Comparison of ENCODE assay signal across 8 cellular contexts in the genomic region with DNA sequence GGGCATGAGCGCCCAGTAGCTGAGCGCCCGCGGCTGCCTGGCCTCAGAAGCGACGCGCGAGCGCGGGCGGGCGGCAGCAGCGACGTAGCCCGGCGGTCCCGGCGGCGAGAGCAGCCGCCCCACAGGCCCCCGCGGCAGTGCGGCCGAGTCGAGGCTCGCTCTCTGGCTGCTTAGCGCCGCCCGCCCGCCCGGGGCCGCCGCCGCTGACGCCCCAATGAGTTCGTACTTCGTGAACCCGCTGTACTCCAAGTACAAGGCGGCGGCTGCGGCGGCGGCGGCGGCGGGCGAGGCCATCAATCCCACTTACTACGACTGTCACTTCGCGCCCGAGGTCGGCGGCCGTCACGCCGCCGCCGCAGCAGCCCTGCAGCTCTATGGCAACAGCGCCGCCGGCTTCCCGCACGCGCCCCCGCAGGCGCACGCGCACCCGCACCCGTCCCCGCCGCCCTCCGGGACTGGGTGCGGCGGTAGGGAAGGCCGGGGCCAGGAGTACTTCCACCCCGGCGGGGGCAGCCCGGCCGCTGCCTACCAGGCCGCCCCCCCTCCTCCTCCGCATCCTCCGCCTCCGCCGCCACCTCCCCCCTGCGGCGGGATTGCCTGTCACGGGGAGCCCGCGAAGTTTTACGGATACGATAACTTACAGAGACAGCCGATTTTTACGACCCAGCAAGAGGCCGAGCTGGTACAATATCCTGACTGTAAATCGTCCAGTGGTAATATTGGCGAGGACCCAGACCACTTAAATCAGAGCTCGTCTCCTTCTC. TPM values are rescaled to one million over a fixed set of nuclear protein-coding genes. Genes with fewer than 3 reads are reported as not detected.
DNase-seq lines count a peak whose midpoint lies in the region; ATAC-seq, FAIRE-seq and TF ChIP-seq lines count a peak whose summit lies in the region.

No MANE protein-coding gene starts in this region.

- H3K4me3 ChIP-seq in A673 (ENCODE audit: low read depth, low read length, poor library complexity, severe bottlenecking) = peak overlapping the region; percentile 62
- peak overlapping the region; percentile 56 for H3K4me3 ChIP-seq in HEK293 (ENCODE audit: low read depth, low read length)
- peak overlapping the region in 2 of 3 experiments; percentile 6 to 23 for H3K4me3 ChIP-seq in keratinocyte (ENCODE audit: control insufficient read depth in 2 of 3, extremely low read depth in 1 of 3, insufficient read depth in 2 of 3, low read depth in 1 of 3, low read length in 3 of 3)
- H3K4me3 ChIP-seq in stomach smooth muscle (ENCODE audit: low read length in 2 of 2) = peak overlapping the region; percentile 12 to 59
- H3K4me3 ChIP-seq in HepG2 (replicated peaks in 1 of 3; ENCODE audit: insufficient read depth in 1 of 3, low read depth in 2 of 3, low read length in 3 of 3) = no peak overlapping the region

- H2AFZ ChIP-seq in keratinocyte (ENCODE audit: control insufficient read depth, low read length) = no peak overlapping the region
- no peak overlapping the region for H2AFZ ChIP-seq in HepG2 (ENCODE audit: low read length)

- no peak for ATAC-seq in HepG2

- H3K9ac ChIP-seq in keratinocyte (ENCODE audit: control insufficient read depth, extremely low read depth, insufficient read depth, low read length) (no peak overlapping the region), stomach smooth muscle (ENCODE audit: low read length in 2 of 2) (no peak overlapping the region), HepG2 (ENCODE audit: insufficient read depth, low read depth, low read length) (no peak overlapping the region)

- dilution Hi-C loops in keratinocyte (cut with MboI; ENCODE audit: extremely low pct_ligation_motif_present, low sequenced_read_pairs) = no loop called here

- H3K4me1 ChIP-seq in A673 (ENCODE audit: insufficient read depth, low read length, poor library complexity, severe bottlenecking) (peaks cover 58% of the 10 kb centered on the region), HEK293 (ENCODE audit: control insufficient read depth, insufficient read depth, low read length) (peaks cover 10% of the 10 kb centered on the region; the same call in 1 of the 2 replicates), keratinocyte (ENCODE audit: control insufficient read depth, extremely low read depth, insufficient read depth, low read length) (no peaks in the 10 kb centered on the region), stomach smooth muscle (ENCODE audit: control insufficient read depth, insufficient read depth, low read length) (peaks cover 19% of the 10 kb centered on the region), HepG2 (ENCODE audit: insufficient read depth, low read length) (no peaks in the 10 kb centered on the region)

- TF ChIP-seq POLR2A in HepG2 (IDR thresholded peaks at IDR 0.05; ENCODE audit: insufficient read depth in 1 of 2, low read depth in 2 of 2, low read length in 2 of 2) = no peak

- BruUV-seq in A673 (replicated peaks; lab: Mats Ljungman, UMichigan) (no TSS peak), HepG2 (replicated peaks; lab: Mats Ljungman, UMichigan) (no TSS peak)

- H3K27me3 ChIP-seq in A673 (replicated peaks; ENCODE audit: insufficient read depth, low read depth, low read length, poor library complexity) (no peaks in the 10 kb centered on the region), keratinocyte (ENCODE audit: control insufficient read depth, extremely low read depth, insufficient read depth, low read length) (peaks cover 93% of the 10 kb centered on the region), stomach smooth muscle (ENCODE audit: control insufficient read depth in 1 of 2, insufficient read depth in 2 of 2, low read length in 2 of 2) (peaks cover 71 to 91% of the 10 kb centered on the region in 2 donors), HepG2 (ENCODE audit: control insufficient read depth in 1 of 2, insufficient read depth in 2 of 2, low read length in 2 of 2) (peaks cover 7 to 81% of the 10 kb centered on the region in 2 experiments)

- H3K9me1 ChIP-seq in keratinocyte (ENCODE audit: control insufficient read depth, extremely low read depth, insufficient read depth, low read length) = no peaks in the 10 kb centered on the region

- H3K4me2 ChIP-seq in keratinocyte (ENCODE audit: control insufficient read depth, extremely low read depth, insufficient read depth, low read depth, low read length) (peak overlapping the region; percentile 46), HepG2 (ENCODE audit: low read depth, low read length) (no peak overlapping the region)

- H3K9me3 ChIP-seq in A673 (ENCODE audit: low read depth, low read length, poor library complexity, severe bottlenecking) (no peaks in the 10 kb centered on the region), HEK293 (ENCODE audit: control insufficient read depth, insufficient read depth, low read depth, low read length) (no peaks in the 10 kb centered on the region), keratinocyte (ENCODE audit: control insufficient read depth, low read depth, low read length) (no peaks in the 10 kb centered on the region), stomach smooth muscle (ENCODE audit: control insufficient read depth in 2 of 2, low read length in 2 of 2) (peaks cover 0 to 3% of the 10 kb centered on the region in 2 donors), HepG2 (ENCODE audit: low read length) (no peaks in the 10 kb centered on the region)

- H3K27ac ChIP-seq in A673 (ENCODE audit: low read depth, low read length, poor library complexity, severe bottlenecking) (peak overlapping the region; percentile 98), HEK293 (ENCODE audit: extremely low read depth, low read depth, low read length) (peak overlapping the region; percentile 98), keratinocyte (ENCODE audit: control insufficient read depth, insufficient read depth, low read length) (no peak overlapping the region), stomach smooth muscle (ENCODE audit: low read length) (no peak overlapping the region), HepG2 (ENCODE audit: extremely low read length, insufficient read depth, low read length) (no peak overlapping the region)

- 84% methylated on average over 95 of the region's 98 CpGs for WGBS in HepG2 (ENCODE audit: low lambda C conversion rate)

- H3K79me2 ChIP-seq in keratinocyte (ENCODE audit: control insufficient read depth, insufficient read depth, low read length) (no peaks in the 10 kb centered on the region), HepG2 (ENCODE audit: insufficient read depth, low read length) (no peaks in the 10 kb centered on the region)

- H4K20me1 ChIP-seq in keratinocyte (ENCODE audit: control insufficient read depth, extremely low read depth, insufficient read depth, low read length) = no peaks in the 10 kb centered on the region
- H4K20me1 ChIP-seq in HepG2 (ENCODE audit: insufficient read depth, low read length) = no peaks in the 10 kb centered on the region

- DNase-seq in A673 (ENCODE audit: low spot score) (peak; percentile 91), keratinocyte (ENCODE audit: low read depth, low spot score) (no peak), SKM-1 (lab: John Stamatoyannopoulos, UW; ENCODE audit: unreplicated experiment) (no peak), HepG2 (ENCODE audit: low spot score) (no peak), T-helper 9 cell (no peak)
- peak; percentile 38 to 54 for DNase-seq in activated T-cell treated with anti-CD3 and anti-CD28 coated beads, Interleukin-2, amount 50 U/mL, for 48 hours

- POLR2A ChIA-PET in A673 (lab: Charles Lee; ENCODE audit: low non-redundant PET) = interaction anchor here (0.6 to 0.7 kb wide), 5 partner anchors 10 to 1133 kb away, joined by 3 to 9 read pairs (median 4); no protein-coding TSS in a partner anchor
- POLR2A ChIA-PET in HEK293 (lab: Yijun Ruan, JAX) = interaction anchor here (0.6 to 1.7 kb wide), 7 partner anchors 11 to 514 kb away, joined by 3 to 6 read pairs (median 3); no protein-coding TSS in a partner anchor
- POLR2A ChIA-PET in HepG2 (lab: Yijun Ruan, JAX) = no interaction called here

- in situ Hi-C loops in HepG2 (cut with HindIII; ENCODE audit: extremely low pct_ligation_motif_present, low pct_unique_long_range_greater_than_20kb) = no loop called here

- intact Hi-C loops in A673 (cut with micrococcal nuclease; ENCODE audit: unreplicated experiment) (loop anchor here (2.0 kb wide), 1 partner anchor 1016 kb away; no protein-coding TSS in a partner anchor), HepG2 (cut with micrococcal nuclease; ENCODE audit: unreplicated experiment) (no loop called here)

- CTCF ChIA-PET in A673 (lab: Charles Lee) (interaction anchor here (0.9 to 1.7 kb wide), 3 partner anchors 9 to 521 kb away, joined by 3 to 10 read pairs (median 4); no protein-coding TSS in a partner anchor), HEK293 (lab: Yijun Ruan, JAX) (interaction anchor here (0.5 to 3.1 kb wide), 11 partner anchors 10 to 1018 kb away, joined by 3 to 19 read pairs (median 5); no protein-coding TSS in a partner anchor), HepG2 (lab: Yijun Ruan, JAX; ENCODE audit: low intra/inter-chr PET ratio, low total read pairs) (no interaction called here)

- FAIRE-seq in keratinocyte (lab: Jason Lieb, UNC) (no peak), HepG2 (lab: Jason Lieb, UNC) (no peak)

- H3K36me3 ChIP-seq in A673 (ENCODE audit: insufficient read depth, low read length, poor library complexity, severe bottlenecking) = peaks cover 4% of the 10 kb centered on the region
- H3K36me3 ChIP-seq in HEK293 (ENCODE audit: control insufficient read depth in 2 of 2, insufficient read depth in 1 of 2, low read length in 2 of 2) = no peaks in the 10 kb centered on the region
- H3K36me3 ChIP-seq in keratinocyte (ENCODE audit: control insufficient read depth in 2 of 2, extremely low read depth in 1 of 2, insufficient read depth in 2 of 2, low read length in 2 of 2) = no peaks in the 10 kb centered on the region
- H3K36me3 ChIP-seq in stomach smooth muscle (ENCODE audit: control insufficient read depth in 2 of 2, insufficient read depth in 2 of 2, low read length in 2 of 2) = no peaks in the 10 kb centered on the region
- no peaks in the 10 kb centered on the region for H3K36me3 ChIP-seq in HepG2 (replicated peaks in 1 of 2; ENCODE audit: control insufficient read depth in 1 of 2, insufficient read depth in 2 of 2, low read length in 2 of 2)

- no peak for TF ChIP-seq CTCF in A673 (conservative IDR thresholded peaks at IDR 0.05; ENCODE audit: low read depth, low read length)
- no peak for TF ChIP-seq CTCF in HEK293 (tag by site-specific recombination; IDR thresholded peaks at IDR 0.05)
- TF ChIP-seq CTCF in keratinocyte (optimal IDR thresholded peaks at IDR 0.05 in 1 of 3, IDR thresholded peaks at IDR 0.05 in 1 of 3, conservative IDR thresholded peaks at IDR 0.05 in 1 of 3; ENCODE audit: extremely low read depth in 1 of 3, insufficient read depth in 2 of 3, low read length in 3 of 3) = no peak
- no peak for TF ChIP-seq CTCF in HepG2 (CRISPR knock-in tag; IDR thresholded peaks at IDR 0.05)

- TF ChIP-seq EP300 in HepG2 (IDR thresholded peaks at IDR 0.05; ENCODE audit: low read depth in 2 of 2, low read length in 2 of 2) (no peak), HepG2 (CRISPR knock-in tag; IDR thresholded peaks at IDR 0.05; ENCODE audit: borderline replicate concordance) (no peak)

- TF ChIP-seq RAD21 in HepG2 (CRISPR knock-in tag; IDR thresholded peaks at IDR 0.05) = no peak

RNA-seq across cellular contexts. Expression of a gene that starts 0.8 kb away (rescaled TPM):
- total RNA-seq in A673 (2021) (56.8 and 61.9 TPM in 2 replicates), HepG2 (2016; rRNA removed; fragmentation: Illumina TruSeq; extraction: Trizol) (not detected in 2 replicates)
- polyA plus RNA-seq in keratinocyte (0.05 TPM in 1 of 3 replicates, not detected in the others), HepG2 (2011; rRNA removed) (not detected in 2 replicates)
- polyA plus RNA-seq in keratinocyte (2011; ENCODE audit: low read depth) = not detected
- polyA plus RNA-seq in keratinocyte (2011; cell fraction: cytosol; rRNA removed) = 0.06 TPM in 1 of 2 replicates, not detected in the other
- 0.08 TPM in 1 of 2 replicates, not detected in the other for polyA plus RNA-seq in keratinocyte (2011; cell fraction: nucleus; rRNA removed)
- polyA plus RNA-seq in keratinocyte (2012; ENCODE audit: low replicate concordance) = not detected in 2 replicates
- not detected in 3 replicates for polyA minus RNA-seq in keratinocyte
- not detected for polyA minus RNA-seq in keratinocyte (2011; cell fraction: cytosol; rRNA and poly(A)+ RNA removed)
- polyA minus RNA-seq in keratinocyte (2011; cell fraction: nucleus; rRNA and poly(A)+ RNA removed) = not detected in 2 replicates
- not detected in 2 replicates for total RNA-seq in HepG2 (2016; cell fraction: cytosol; rRNA removed; fragmentation: Illumina TruSeq; extraction: Trizol; ENCODE audit: low read depth)
- total RNA-seq in HepG2 (2016; cell fraction: insoluble cytoplasmic fraction; rRNA removed; fragmentation: Illumina TruSeq; extraction: Trizol) = not detected in 2 replicates
- not detected in 2 replicates for total RNA-seq in HepG2 (2016; cell fraction: membrane; rRNA removed; fragmentation: Illumina TruSeq; extraction: Trizol)
- total RNA-seq in HepG2 (2016; cell fraction: nucleus; rRNA removed; fragmentation: Illumina TruSeq; extraction: Trizol) = not detected in 2 replicates
- not detected in 2 replicates for polyA plus RNA-seq in HepG2 (2011; cell fraction: cytosol; rRNA removed)
- polyA plus RNA-seq in HepG2 (2011; cell fraction: nucleus; rRNA removed) = not detected in 2 replicates
- not detected in 2 replicates for polyA plus RNA-seq in HepG2 (2012)
- not detected in 2 replicates for polyA plus RNA-seq in HepG2 (2016; cell fraction: cytosol; fragmentation: Illumina TruSeq; extraction: Trizol; ENCODE audit: low read depth)
- polyA plus RNA-seq in HepG2 (2016; cell fraction: insoluble cytoplasmic fraction; fragmentation: Illumina TruSeq; extraction: Trizol; ENCODE audit: low read depth) = not detected in 2 replicates
- polyA plus RNA-seq in HepG2 (2016; cell fraction: membrane; fragmentation: Illumina TruSeq; extraction: Trizol; ENCODE audit: low read depth) = not detected in 2 replicates
- polyA plus RNA-seq in HepG2 (2016; cell fraction: nucleus; fragmentation: Illumina TruSeq; extraction: Trizol; ENCODE audit: insufficient read depth, low read depth) = not detected in 2 replicates
- not detected in 2 replicates for polyA minus RNA-seq in HepG2 (2011; rRNA and poly(A)+ RNA removed; ENCODE audit: low replicate concordance)
- not detected in 2 replicates for polyA minus RNA-seq in HepG2 (2011; cell fraction: cytosol; rRNA and poly(A)+ RNA removed)
- polyA minus RNA-seq in HepG2 (2011; cell fraction: nucleus; rRNA and poly(A)+ RNA removed) = not detected in 2 replicates

RNA-seq across cellular contexts. Expression of a gene that starts 7.8 kb away (rescaled TPM):
- 63.0 and 64.9 TPM in 2 replicates for total RNA-seq in A673 (2021)
- polyA plus RNA-seq in keratinocyte = not detected in 3 replicates
- not detected for polyA plus RNA-seq in keratinocyte (2011; ENCODE audit: low read depth)
- polyA plus RNA-seq in keratinocyte (2011; cell fraction: cytosol; rRNA removed) = not detected in 2 replicates
- not detected in 2 replicates for polyA plus RNA-seq in keratinocyte (2011; cell fraction: nucleus; rRNA removed)
- polyA plus RNA-seq in keratinocyte (2012; ENCODE audit: low replicate concordance) = not detected in 2 replicates
- not detected in 3 replicates for polyA minus RNA-seq in keratinocyte
- not detected for polyA minus RNA-seq in keratinocyte (2011; cell fraction: cytosol; rRNA and poly(A)+ RNA removed)
- not detected in 2 replicates for polyA minus RNA-seq in keratinocyte (2011; cell fraction: nucleus; rRNA and poly(A)+ RNA removed)
- total RNA-seq in HepG2 (2016; rRNA removed; fragmentation: Illumina TruSeq; extraction: Trizol) = not detected in 2 replicates
- not detected in 2 replicates for total RNA-seq in HepG2 (2016; cell fraction: cytosol; rRNA removed; fragmentation: Illumina TruSeq; extraction: Trizol; ENCODE audit: low read depth)
- total RNA-seq in HepG2 (2016; cell fraction: insoluble cytoplasmic fraction; rRNA removed; fragmentation: Illumina TruSeq; extraction: Trizol) = not detected in 2 replicates
- total RNA-seq in HepG2 (2016; cell fraction: membrane; rRNA removed; fragmentation: Illumina TruSeq; extraction: Trizol) = not detected in 2 replicates
- not detected in 2 replicates for total RNA-seq in HepG2 (2016; cell fraction: nucleus; rRNA removed; fragmentation: Illumina TruSeq; extraction: Trizol)
- not detected in 2 replicates for polyA plus RNA-seq in HepG2 (2011; rRNA removed)
- not detected in 2 replicates for polyA plus RNA-seq in HepG2 (2011; cell fraction: cytosol; rRNA removed)
- polyA plus RNA-seq in HepG2 (2011; cell fraction: nucleus; rRNA removed) = not detected in 2 replicates
- polyA plus RNA-seq in HepG2 (2012) = not detected in 2 replicates
- not detected in 2 replicates for polyA plus RNA-seq in HepG2 (2016; cell fraction: cytosol; fragmentation: Illumina TruSeq; extraction: Trizol; ENCODE audit: low read depth)
- polyA plus RNA-seq in HepG2 (2016; cell fraction: insoluble cytoplasmic fraction; fragmentation: Illumina TruSeq; extraction: Trizol; ENCODE audit: low read depth) = not detected in 2 replicates
- not detected in 2 replicates for polyA plus RNA-seq in HepG2 (2016; cell fraction: membrane; fragmentation: Illumina TruSeq; extraction: Trizol; ENCODE audit: low read depth)
- polyA plus RNA-seq in HepG2 (2016; cell fraction: nucleus; fragmentation: Illumina TruSeq; extraction: Trizol; ENCODE audit: insufficient read depth, low read depth) = not detected in 2 replicates
- 0.61 TPM in 1 of 2 replicates, not detected in the other for polyA minus RNA-seq in HepG2 (2011; rRNA and poly(A)+ RNA removed; ENCODE audit: low replicate concordance)
- not detected in 2 replicates for polyA minus RNA-seq in HepG2 (2011; cell fraction: cytosol; rRNA and poly(A)+ RNA removed)
- polyA minus RNA-seq in HepG2 (2011; cell fraction: nucleus; rRNA and poly(A)+ RNA removed) = not detected in 2 replicates

RNA-seq across cellular contexts. Expression of a gene that starts 13.8 kb away (rescaled TPM):
- 88.6 and 98.3 TPM in 2 replicates for total RNA-seq in A673 (2021)
- polyA plus RNA-seq in keratinocyte = not detected in 3 replicates
- not detected for polyA plus RNA-seq in keratinocyte (2011; ENCODE audit: low read depth)
- polyA plus RNA-seq in keratinocyte (2011; cell fraction: cytosol; rRNA removed) = not detected in 2 replicates
- 0.08 TPM in 1 of 2 replicates, not detected in the other for polyA plus RNA-seq in keratinocyte (2011; cell fraction: nucleus; rRNA removed)
- polyA plus RNA-seq in keratinocyte (2012; ENCODE audit: low replicate concordance) = not detected in 2 replicates
- polyA minus RNA-seq in keratinocyte = not detected in 3 replicates
- polyA minus RNA-seq in keratinocyte (2011; cell fraction: cytosol; rRNA and poly(A)+ RNA removed) = not detected
- polyA minus RNA-seq in keratinocyte (2011; cell fraction: nucleus; rRNA and poly(A)+ RNA removed) = not detected in 2 replicates
- total RNA-seq in HepG2 (2016; rRNA removed; fragmentation: Illumina TruSeq; extraction: Trizol) = not detected in 2 replicates
- total RNA-seq in HepG2 (2016; cell fraction: cytosol; rRNA removed; fragmentation: Illumina TruSeq; extraction: Trizol; ENCODE audit: low read depth) = not detected in 2 replicates
- total RNA-seq in HepG2 (2016; cell fraction: insoluble cytoplasmic fraction; rRNA removed; fragmentation: Illumina TruSeq; extraction: Trizol) = not detected in 2 replicates
- total RNA-seq in HepG2 (2016; cell fraction: membrane; rRNA removed; fragmentation: Illumina TruSeq; extraction: Trizol) = not detected in 2 replicates
- total RNA-seq in HepG2 (2016; cell fraction: nucleus; rRNA removed; fragmentation: Illumina TruSeq; extraction: Trizol) = not detected in 2 replicates
- polyA plus RNA-seq in HepG2 (2011; rRNA removed) = not detected in 2 replicates
- not detected in 2 replicates for polyA plus RNA-seq in HepG2 (2011; cell fraction: cytosol; rRNA removed)
- polyA plus RNA-seq in HepG2 (2011; cell fraction: nucleus; rRNA removed) = not detected in 2 replicates
- not detected in 2 replicates for polyA plus RNA-seq in HepG2 (2012)
- polyA plus RNA-seq in HepG2 (2016; cell fraction: cytosol; fragmentation: Illumina TruSeq; extraction: Trizol; ENCODE audit: low read depth) = not detected in 2 replicates
- polyA plus RNA-seq in HepG2 (2016; cell fraction: insoluble cytoplasmic fraction; fragmentation: Illumina TruSeq; extraction: Trizol; ENCODE audit: low read depth) = not detected in 2 replicates
- not detected in 2 replicates for polyA plus RNA-seq in HepG2 (2016; cell fraction: membrane; fragmentation: Illumina TruSeq; extraction: Trizol; ENCODE audit: low read depth)
- polyA plus RNA-seq in HepG2 (2016; cell fraction: nucleus; fragmentation: Illumina TruSeq; extraction: Trizol; ENCODE audit: insufficient read depth, low read depth) = not detected in 2 replicates
- polyA minus RNA-seq in HepG2 (2011; rRNA and poly(A)+ RNA removed; ENCODE audit: low replicate concordance) = not detected in 2 replicates
- polyA minus RNA-seq in HepG2 (2011; cell fraction: cytosol; rRNA and poly(A)+ RNA removed) = not detected in 2 replicates
- polyA minus RNA-seq in HepG2 (2011; cell fraction: nucleus; rRNA and poly(A)+ RNA removed) = not detected in 2 replicates

RNA-seq across cellular contexts. Expression of a gene that starts 21.0 kb away (rescaled TPM):
- total RNA-seq in A673 (2021) (30.8 and 34.3 TPM in 2 replicates), HepG2 (2016; rRNA removed; fragmentation: Illumina TruSeq; extraction: Trizol) (0.31 TPM in 1 of 2 replicates, not detected in the other)
- polyA plus RNA-seq in keratinocyte (not detected in 3 replicates), HepG2 (2011; rRNA removed) (not detected in 2 replicates)
- polyA plus RNA-seq in keratinocyte (2011; ENCODE audit: low read depth) = not detected
- not detected in 2 replicates for polyA plus RNA-seq in keratinocyte (2011; cell fraction: cytosol; rRNA removed)
- polyA plus RNA-seq in keratinocyte (2011; cell fraction: nucleus; rRNA removed) = not detected in 2 replicates
- polyA plus RNA-seq in keratinocyte (2012; ENCODE audit: low replicate concordance) = not detected in 2 replicates
- not detected in 3 replicates for polyA minus RNA-seq in keratinocyte
- polyA minus RNA-seq in keratinocyte (2011; cell fraction: cytosol; rRNA and poly(A)+ RNA removed) = not detected
- polyA minus RNA-seq in keratinocyte (2011; cell fraction: nucleus; rRNA and poly(A)+ RNA removed) = not detected in 2 replicates
- not detected in 2 replicates for total RNA-seq in HepG2 (2016; cell fraction: cytosol; rRNA removed; fragmentation: Illumina TruSeq; extraction: Trizol; ENCODE audit: low read depth)
- total RNA-seq in HepG2 (2016; cell fraction: insoluble cytoplasmic fraction; rRNA removed; fragmentation: Illumina TruSeq; extraction: Trizol) = 0.19 TPM in 1 of 2 replicates, not detected in the other
- 0.12 TPM in 1 of 2 replicates, not detected in the other for total RNA-seq in HepG2 (2016; cell fraction: membrane; rRNA removed; fragmentation: Illumina TruSeq; extraction: Trizol)
- 0.34 TPM in 1 of 2 replicates, not detected in the other for total RNA-seq in HepG2 (2016; cell fraction: nucleus; rRNA removed; fragmentation: Illumina TruSeq; extraction: Trizol)
- polyA plus RNA-seq in HepG2 (2011; cell fraction: cytosol; rRNA removed) = not detected in 2 replicates
- polyA plus RNA-seq in HepG2 (2011; cell fraction: nucleus; rRNA removed) = not detected in 2 replicates
- not detected in 2 replicates for polyA plus RNA-seq in HepG2 (2012)
- polyA plus RNA-seq in HepG2 (2016; cell fraction: cytosol; fragmentation: Illumina TruSeq; extraction: Trizol; ENCODE audit: low read depth) = 0.15 TPM in 1 of 2 replicates, not detected in the other
- polyA plus RNA-seq in HepG2 (2016; cell fraction: insoluble cytoplasmic fraction; fragmentation: Illumina TruSeq; extraction: Trizol; ENCODE audit: low read depth) = not detected in 2 replicates
- 0.10 and 0.17 TPM in 2 replicates for polyA plus RNA-seq in HepG2 (2016; cell fraction: membrane; fragmentation: Illumina TruSeq; extraction: Trizol; ENCODE audit: low read depth)
- polyA plus RNA-seq in HepG2 (2016; cell fraction: nucleus; fragmentation: Illumina TruSeq; extraction: Trizol; ENCODE audit: insufficient read depth, low read depth) = 0.43 and 1.4 TPM in 2 replicates
- not detected in 2 replicates for polyA minus RNA-seq in HepG2 (2011; rRNA and poly(A)+ RNA removed; ENCODE audit: low replicate concordance)
- not detected in 2 replicates for polyA minus RNA-seq in HepG2 (2011; cell fraction: cytosol; rRNA and poly(A)+ RNA removed)
- polyA minus RNA-seq in HepG2 (2011; cell fraction: nucleus; rRNA and poly(A)+ RNA removed) = not detected in 2 replicates

RNA-seq across cellular contexts. Expression of a gene that starts 23.3 kb away (rescaled TPM):
- 107 and 123 TPM in 2 replicates for total RNA-seq in A673 (2021)
- 0.08 TPM in 1 of 3 replicates, not detected in the others for polyA plus RNA-seq in keratinocyte
- not detected for polyA plus RNA-seq in keratinocyte (2011; ENCODE audit: low read depth)
- not detected in 2 replicates for polyA plus RNA-seq in keratinocyte (2011; cell fraction: cytosol; rRNA removed)
- not detected in 2 replicates for polyA plus RNA-seq in keratinocyte (2011; cell fraction: nucleus; rRNA removed)
- polyA plus RNA-seq in keratinocyte (2012; ENCODE audit: low replicate concordance) = 0.11 TPM in 1 of 2 replicates, not detected in the other
- not detected in 3 replicates for polyA minus RNA-seq in keratinocyte
- polyA minus RNA-seq in keratinocyte (2011; cell fraction: cytosol; rRNA and poly(A)+ RNA removed) = not detected
- not detected in 2 replicates for polyA minus RNA-seq in keratinocyte (2011; cell fraction: nucleus; rRNA and poly(A)+ RNA removed)
- total RNA-seq in HepG2 (2016; rRNA removed; fragmentation: Illumina TruSeq; extraction: Trizol) = not detected in 2 replicates
- total RNA-seq in HepG2 (2016; cell fraction: cytosol; rRNA removed; fragmentation: Illumina TruSeq; extraction: Trizol; ENCODE audit: low read depth) = not detected in 2 replicates
- total RNA-seq in HepG2 (2016; cell fraction: insoluble cytoplasmic fraction; rRNA removed; fragmentation: Illumina TruSeq; extraction: Trizol) = not detected in 2 replicates
- not detected in 2 replicates for total RNA-seq in HepG2 (2016; cell fraction: membrane; rRNA removed; fragmentation: Illumina TruSeq; extraction: Trizol)
- not detected in 2 replicates for total RNA-seq in HepG2 (2016; cell fraction: nucleus; rRNA removed; fragmentation: Illumina TruSeq; extraction: Trizol)
- not detected in 2 replicates for polyA plus RNA-seq in HepG2 (2011; rRNA removed)
- not detected in 2 replicates for polyA plus RNA-seq in HepG2 (2011; cell fraction: cytosol; rRNA removed)
- polyA plus RNA-seq in HepG2 (2011; cell fraction: nucleus; rRNA removed) = not detected in 2 replicates
- polyA plus RNA-seq in HepG2 (2012) = not detected in 2 replicates
- not detected in 2 replicates for polyA plus RNA-seq in HepG2 (2016; cell fraction: cytosol; fragmentation: Illumina TruSeq; extraction: Trizol; ENCODE audit: low read depth)
- polyA plus RNA-seq in HepG2 (2016; cell fraction: insoluble cytoplasmic fraction; fragmentation: Illumina TruSeq; extraction: Trizol; ENCODE audit: low read depth) = not detected in 2 replicates
- not detected in 2 replicates for polyA plus RNA-seq in HepG2 (2016; cell fraction: membrane; fragmentation: Illumina TruSeq; extraction: Trizol; ENCODE audit: low read depth)
- not detected in 2 replicates for polyA plus RNA-seq in HepG2 (2016; cell fraction: nucleus; fragmentation: Illumina TruSeq; extraction: Trizol; ENCODE audit: insufficient read depth, low read depth)
- 0.72 TPM in 1 of 2 replicates, not detected in the other for polyA minus RNA-seq in HepG2 (2011; rRNA and poly(A)+ RNA removed; ENCODE audit: low replicate concordance)
- polyA minus RNA-seq in HepG2 (2011; cell fraction: cytosol; rRNA and poly(A)+ RNA removed) = not detected in 2 replicates
- not detected in 2 replicates for polyA minus RNA-seq in HepG2 (2011; cell fraction: nucleus; rRNA and poly(A)+ RNA removed)

Comparison
In these comparisons a context has a peak if more than half of its experiments do, and no peak if none do; other contexts are left out.
1. DNase-seq: peak in A673 (single experiment) and activated T-cell treated with anti-CD3 and anti-CD28 coated beads, Interleukin-2, amount 50 U/mL, for 48 hours (2 of 2); none in keratinocyte (single experiment), SKM-1 (single experiment), HepG2 (single experiment) and T-helper 9 cell (single experiment).
2. H3K27ac ChIP-seq: peak in A673 (single experiment) and HEK293 (single experiment); none in keratinocyte (single experiment), stomach smooth muscle (single experiment) and HepG2 (single experiment).
3. H3K4me3 ChIP-seq: peak in A673 (single experiment), HEK293 (single experiment), keratinocyte (2 of 3) and stomach smooth muscle (2 of 2); none in HepG2 (0 of 3).
4. RNA of a gene that starts 0.8 kb away (total RNA-seq): 56.8 to 61.9 TPM in A673; not detected in HepG2; every median in the first group is over 10 times any median in the second.
5. RNA of a gene that starts 7.8 kb away (total RNA-seq): 63.0 to 64.9 TPM in A673; not detected in HepG2; every median in the first group is over 10 times any median in the second.
6. RNA of a gene that starts 13.8 kb away (total RNA-seq): 88.6 to 98.3 TPM in A673; not detected in HepG2; every median in the first group is over 10 times any median in the second.